Comparison of ENCODE assay signal across 12 cellular contexts in the genomic region with DNA sequence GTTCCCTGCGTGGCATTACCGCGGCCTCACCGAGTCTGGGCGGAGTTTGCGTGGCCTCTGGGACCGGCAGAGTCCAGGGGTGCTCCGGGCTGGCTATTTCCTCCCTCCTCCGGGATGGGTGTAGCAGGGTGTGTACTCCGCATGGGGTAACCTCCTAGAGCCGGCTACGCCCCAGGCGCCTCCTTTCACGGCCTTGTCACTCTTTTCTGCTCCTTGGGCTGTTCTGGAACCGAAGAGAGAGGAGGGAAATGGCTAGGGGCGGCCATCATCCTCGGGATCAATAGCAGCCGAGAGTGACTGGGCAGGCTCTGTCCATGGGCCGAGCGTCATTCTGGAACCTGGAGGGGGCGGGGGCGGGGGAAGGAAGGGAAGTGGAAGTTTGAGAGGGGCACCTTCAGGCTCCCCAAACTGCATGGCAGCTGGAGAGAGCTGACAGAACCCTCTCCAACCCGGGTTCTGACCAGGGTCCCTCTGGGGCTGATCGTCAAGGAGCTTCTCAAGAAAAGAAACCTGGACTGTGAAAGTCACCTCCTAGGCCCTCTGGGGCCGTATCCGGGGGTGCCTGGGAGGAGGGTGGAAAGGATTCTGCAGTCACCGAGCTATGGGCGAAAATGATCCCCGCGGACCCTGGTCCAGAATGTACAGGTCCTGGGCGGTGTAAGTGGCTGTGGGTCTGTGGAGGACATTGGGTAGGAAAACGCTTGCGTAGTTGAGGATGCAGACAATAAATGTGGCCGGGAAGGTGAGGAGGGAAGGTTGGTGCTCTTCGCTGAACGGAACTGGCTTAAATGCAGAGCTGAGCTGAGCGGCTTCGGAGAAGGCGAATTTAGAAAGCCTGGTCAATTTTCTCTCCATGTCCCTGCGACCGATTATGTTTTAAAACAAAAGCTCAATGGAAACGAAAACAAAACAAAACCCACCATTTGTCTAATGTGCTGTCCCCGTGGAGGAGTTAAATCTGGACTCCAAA. TPM values are rescaled to one million over a fixed set of nuclear protein-coding genes. Genes with fewer than 3 reads are reported as not detected.
A peak's percentile ranks its signal among the peaks of the same experiment; 100 is the strongest.
DNase-seq lines count a peak whose midpoint lies in the region; ATAC-seq and TF ChIP-seq lines count a peak whose summit lies in the region.
"Had no signal": no experiment of that assay in that cellular context is flagged by ENCODE, and none has a peak within 500 bp of the region (broad histone marks: within the 10 kb centered on the region; RNA-seq: fewer than 3 reads in every experiment).

No MANE protein-coding gene starts in this region.

- intact Hi-C loops in spleen (cut with DNase I; ENCODE audit: low total_unique reads), result no loop called here

- peak overlapping the region; percentile 48 for H3K4me3 Mint-ChIP-seq in neural progenitor cell

- H3K36me3 ChIP-seq in ES-I3 (ENCODE audit: insufficient read depth, low read length) (no peaks in the 10 kb centered on the region), neural progenitor cell (no peaks in the 10 kb centered on the region), spleen (no peaks in the 10 kb centered on the region)
- H3K36me3 ChIP-seq: prostate gland had no signal

- TF ChIP-seq CTCF in neural progenitor cell (IDR thresholded peaks at IDR 0.05), result no peak
- no peak for TF ChIP-seq CTCF in spleen (IDR thresholded peaks at IDR 0.05 in 8 of 11, conservative IDR thresholded peaks at IDR 0.05 in 3 of 11)

- peak overlapping the region; percentile 42 for H3K4me3 ChIP-seq in neural progenitor cell
- H3K4me3 ChIP-seq in spleen, result peak overlapping the region in 4 of 8 donors; percentile 12 to 57 (median 25)
- H3K4me3 ChIP-seq: prostate gland had no signal

- H2AFZ ChIP-seq in neural progenitor cell (replicated peaks), result no peak overlapping the region

- H3K9me3 ChIP-seq in ES-I3 (ENCODE audit: control insufficient read depth, insufficient read depth, low read length) (no peaks in the 10 kb centered on the region), neural progenitor cell (ENCODE audit: low read depth) (no peaks in the 10 kb centered on the region), spleen (no peaks in the 10 kb centered on the region)
- H3K9me3 ChIP-seq: prostate gland had no signal

- H3K27ac ChIP-seq in neural progenitor cell, result no peak overlapping the region
- H3K27ac ChIP-seq in spleen, result no peak overlapping the region
- H3K27ac ChIP-seq: prostate gland had no signal

- H3K4me2 ChIP-seq in neural progenitor cell, result peak overlapping the region; percentile 82

- H3K9me3 Mint-ChIP-seq in neural progenitor cell, result no peaks in the 10 kb centered on the region

- H3K36me3 Mint-ChIP-seq in neural progenitor cell, result no peaks in the 10 kb centered on the region

- no peak overlapping the region for H3K27ac Mint-ChIP-seq in neural progenitor cell

- H3K9ac ChIP-seq in ES-I3 (ENCODE audit: low read depth, low read length) (peak overlapping the region; percentile 64; the same call in 1 of the 2 replicates), neural progenitor cell (no peak overlapping the region)

- peaks cover 49% of the 10 kb centered on the region for H3K4me1 Mint-ChIP-seq in neural progenitor cell

- DNase-seq in NCI-H748 (lab: John Stamatoyannopoulos, UW; ENCODE audit: unreplicated experiment), result peak; percentile 41
- peak; percentile 54 for DNase-seq in neural progenitor cell (ENCODE audit: low spot score)
- DNase-seq in NCI-H446 treated with DMSO at 0.1 percent for 48 hours (lab: John Stamatoyannopoulos, UW), result no peak
- DNase-seq in spleen, result no peak
- DNase-seq: anterior cingulate cortex, NCI-H1694 had no signal

- WGBS in spleen, 5 donors, result 8 to 11% (median 9%) methylated on average over 40 to 43 of the region's 43 CpGs

- peaks cover 38% of the 10 kb centered on the region for H3K4me1 ChIP-seq in ES-I3 (ENCODE audit: insufficient read depth, low read length)
- peaks cover 76% of the 10 kb centered on the region for H3K4me1 ChIP-seq in neural progenitor cell
- H3K4me1 ChIP-seq in spleen, result peaks cover 56 to 82% (median 75%) of the 10 kb centered on the region in 6 donors
- H3K4me1 ChIP-seq: prostate gland had no signal

- TF ChIP-seq POLR2A in spleen (IDR thresholded peaks at IDR 0.05), result no peak

- H4K20me1 ChIP-seq in neural progenitor cell (ENCODE audit: low read depth), result peaks cover 83% of the 10 kb centered on the region

- ATAC-seq in esophagus mucosa (peak; percentile 67), HG02798 (IDR thresholded peaks at IDR 0.05; ENCODE audit: poor library complexity, unreplicated experiment) (no peak), GM19463 (IDR thresholded peaks at IDR 0.05; ENCODE audit: unreplicated experiment) (no peak)

- no peaks in the 10 kb centered on the region for H3K79me2 ChIP-seq in neural progenitor cell (ENCODE audit: low read depth)

- H3K27me3 ChIP-seq in neural progenitor cell (peaks cover 100% of the 10 kb centered on the region), spleen (replicated peaks in 1 of 7) (peaks cover 35 to 100% (median 100%) of the 10 kb centered on the region in 7 donors)

- H3K27me3 Mint-ChIP-seq in neural progenitor cell (ENCODE audit: insufficient read depth, low read depth), result peaks cover 91% of the 10 kb centered on the region

- peaks cover 31% of the 10 kb centered on the region for H3F3A ChIP-seq in neural progenitor cell (ENCODE audit: low read depth)

RNA-seq across cellular contexts. Expression of a gene that starts 3.8 kb away (rescaled TPM):
- total RNA-seq in esophagus mucosa (not detected), neural progenitor cell (ENCODE audit: low replicate concordance) (not detected in 2 replicates), spleen (not detected)
- polyA plus RNA-seq in spleen, result not detected
- total RNA-seq: fibroblast of villous mesenchyme, prostate gland had no signal

RNA-seq across cellular contexts. Expression of a gene that starts 15.3 kb away (rescaled TPM):
- total RNA-seq in esophagus mucosa (32.7 TPM), neural progenitor cell (ENCODE audit: low replicate concordance) (28.9 and 32.1 TPM in 2 replicates), spleen (10 to 100 TPM; 30.4 to 59.0 (median 41.7) TPM)
- polyA plus RNA-seq in spleen, result 10 to 100 TPM; 28.7 to 32.8 (median 32.0) TPM

Comparison
In these comparisons a context has a peak if more than half of its experiments do, and no peak if none do; other contexts are left out.
1. DNase-seq: peak in NCI-H748 (single experiment) and neural progenitor cell (single experiment); none in NCI-H446 treated with DMSO at 0.1 percent for 48 hours (single experiment) and spleen (single experiment).